Comparison of ENCODE assay signal across 8 cellular contexts in genomic region chr11:66429983-66430602, GRCh38. TPM values are rescaled to one million over a fixed set of nuclear protein-coding genes. Genes with fewer than 3 reads are reported as not detected.
A peak's percentile ranks its signal among the peaks of the same experiment; 100 is the strongest.
DNase-seq lines count a peak whose midpoint lies in the region; ATAC-seq, FAIRE-seq and TF ChIP-seq lines count a peak whose summit lies in the region.

No MANE protein-coding gene starts in this region.

- no peak overlapping the region for H3K4me3 ChIP-seq in dorsolateral prefrontal cortex

- H3K27me3 ChIP-seq in dorsolateral prefrontal cortex, result peaks cover 0 to 7% (median 0%) of the 10 kb centered on the region in 45 donors

- no peak overlapping the region for H3K27ac ChIP-seq in dorsolateral prefrontal cortex

- no peak for TF ChIP-seq POLR2A in H54 (IDR thresholded peaks at IDR 0.05; ENCODE audit: low read depth, low read length)

- ATAC-seq in GM18498 (IDR thresholded peaks at IDR 0.05; ENCODE audit: unreplicated experiment), result no peak

- TF ChIP-seq CTCF in dorsolateral prefrontal cortex (IDR thresholded peaks at IDR 0.05 in 54 of 56, conservative IDR thresholded peaks at IDR 0.05 in 2 of 56; ENCODE audit: low read depth in 1 of 56, partially characterized antibody in 56 of 56), result peak; percentile 65 to 93 (median 85)

- no peak for FAIRE-seq in H54 (lab: Jason Lieb, UNC)

- DNase-seq in AG08395 (ENCODE audit: low spot score) (peak; percentile 85), H54 (ENCODE audit: insufficient read length, low spot score) (peak; percentile 77), NCI-H526 treated with DMSO at 0.1 percent for 48 hours (lab: John Stamatoyannopoulos, UW) (peak; percentile 57), dorsolateral prefrontal cortex (peak; percentile 74 to 89 (median 80)), medulla oblongata (ENCODE audit: extremely low spot score) (peak; percentile 72)
- peak; percentile 71 to 77 for DNase-seq in activated CD4-positive, alpha-beta T cell treated with anti-CD3 and anti-CD28 coated beads, Interleukin-2, amount 50 U/mL, for 4 hours
- DNase-seq in stimulated activated CD8-positive, alpha-beta memory T cell treated with anti-CD3 and anti-CD28 coated beads, Interleukin-15, amount 100 ng/mL, for 4 hours (ENCODE audit: low read depth in 2 of 2), result peak; percentile 18 to 43

- intact Hi-C loops in dorsolateral prefrontal cortex (cut with DNase I), result loop anchor here (1.0 to 10.0 kb wide), 3 partner anchors 21 to 245 kb away; partner anchors contain the start of gene RBM4B (in 1 of the 2)

RNA-seq across cellular contexts. Expression of gene MRPL11, which starts 8.6 kb away (rescaled TPM):
- 10 to 100 TPM; 10.0 to 26.4 (median 18.3) TPM for total RNA-seq in dorsolateral prefrontal cortex

RNA-seq across cellular contexts. Expression of gene NPAS4, which starts 9.3 kb away (rescaled TPM):
- total RNA-seq in dorsolateral prefrontal cortex, result 100 to 1,000 TPM in 3 of 120 experiments, 10 to 100 TPM in 2, 1 to 10 TPM in 23, under 1 TPM in 49, not detected in 43; 0.13 to 188 (median 0.67) TPM

RNA-seq across cellular contexts. Expression of gene PELI3, which starts 36.6 kb away (rescaled TPM):
- 10 to 100 TPM; 33.1 to 92.5 (median 61.0) TPM for total RNA-seq in dorsolateral prefrontal cortex

RNA-seq across cellular contexts. Expression of gene DPP3, which starts 50.1 kb away (rescaled TPM):
- total RNA-seq in dorsolateral prefrontal cortex, result 10 to 100 TPM; 12.1 to 40.9 (median 22.3) TPM

RNA-seq across cellular contexts. Expression of gene SLC29A2, which starts 58.5 kb away (rescaled TPM):
- 10 to 100 TPM in 35 of 120 experiments, 1 to 10 TPM in 85; 5.3 to 16.6 (median 9.0) TPM for total RNA-seq in dorsolateral prefrontal cortex

Comparison
In these comparisons a context has a peak if more than half of its experiments do, and no peak if none do; other contexts are left out.
1. DNase-seq: peak in every context shown above with its lines; median percentile 85 in AG08395; 80 in dorsolateral prefrontal cortex; 77 in H54; 74 in activated CD4-positive, alpha-beta T cell treated with anti-CD3 and anti-CD28 coated beads, Interleukin-2, amount 50 U/mL, for 4 hours; 72 in medulla oblongata; 57 in NCI-H526 treated with DMSO at 0.1 percent for 48 hours; 30 in stimulated activated CD8-positive, alpha-beta memory T cell treated with anti-CD3 and anti-CD28 coated beads, Interleukin-15, amount 100 ng/mL, for 4 hours.